Comparison of ENCODE assay signal across 23 cellular contexts in genomic region chr13:74978596-74978995, GRCh38.
DNase-seq lines count a peak whose midpoint lies in the region; ATAC-seq, FAIRE-seq and TF ChIP-seq lines count a peak whose summit lies in the region.
"Had no signal": no experiment of that assay in that cellular context is flagged by ENCODE, and none has a peak within 500 bp of the region (broad histone marks: within the 10 kb centered on the region; RNA-seq: fewer than 3 reads in every experiment).

No MANE protein-coding gene starts in this region.

- peak; percentile 43 for ATAC-seq in GM18502 (IDR thresholded peaks at IDR 0.05; ENCODE audit: poor library complexity, unreplicated experiment)
- ATAC-seq: stimulated activated effector memory CD8-positive, alpha-beta T cell treated with anti-CD3 and anti-CD28 coated beads, Interleukin-12 subunit alpha, Interleukin-12 subunit beta, amount 100 ng/mL, for 72 hours had no signal

- no peaks in the 10 kb centered on the region for H3K36me3 Mint-ChIP-seq in nephron (ENCODE audit: low read depth)
- H3K36me3 Mint-ChIP-seq: CD4-positive, alpha-beta memory T cell; stimulated activated effector memory CD8-positive, alpha-beta T cell treated with anti-CD3 and anti-CD28 coated beads, Interleukin-12 subunit alpha, Interleukin-12 subunit beta, amount 100 ng/mL, for 72 hours had no signal

- DNase-seq in NCI-H2171 (lab: John Stamatoyannopoulos, UW) (peak; percentile 79), bronchial epithelial cell (ENCODE audit: low read depth) (peak; percentile 10), NCI-H226 (no peak), NCI-H2107 treated with DMSO at 0.1 percent for 48 hours (lab: John Stamatoyannopoulos, UW; ENCODE audit: unreplicated experiment) (no peak), cortex of kidney (lab: John Stamatoyannopoulos, UW) (no peak)
- DNase-seq: activated CD4-positive, CD25-positive, alpha-beta regulatory T cell treated with anti-CD3 and anti-CD28 coated beads, Interleukin-2, amount 50 U/mL, for 72 hours; activated naive CD4-positive, alpha-beta T cell treated with anti-CD3 and anti-CD28 coated beads for 36 hours; activated T-cell treated with anti-CD3 and anti-CD28 coated beads, Interleukin-2, amount 50 U/mL, for 48 hours; CD4-positive, alpha-beta memory T cell; central memory CD4-positive, alpha-beta T cell; DMS79; dorsolateral prefrontal cortex; islet precursor cell; Kasumi-1; NCI-H1436 had no signal

- TF ChIP-seq CTCF in bronchial epithelial cell (IDR thresholded peaks at IDR 0.05; ENCODE audit: insufficient read depth, low read length, severe bottlenecking) (no peak), nephron (IDR thresholded peaks at IDR 0.05; ENCODE audit: unreplicated experiment in 3 of 3) (no peak)

- H3K27ac Mint-ChIP-seq in nephron = peak overlapping the region; percentile 17 to 74 (median 39)
- H3K27ac Mint-ChIP-seq: activated naive CD4-positive, alpha-beta T cell treated with anti-CD3 and anti-CD28 coated beads for 36 hours; CD4-positive, alpha-beta memory T cell; stimulated activated effector memory CD8-positive, alpha-beta T cell treated with anti-CD3 and anti-CD28 coated beads, Interleukin-12 subunit alpha, Interleukin-12 subunit beta, amount 100 ng/mL, for 72 hours; T-helper 2 cell treated with Interferon-gamma antibody and Interleukin-4, amounts not matched to agents 5 μg/mL and 100 μg/mL, for 36 hours had no signal

- no peak overlapping the region for H3K4me3 Mint-ChIP-seq in nephron
- H3K4me3 Mint-ChIP-seq: activated naive CD4-positive, alpha-beta T cell treated with anti-CD3 and anti-CD28 coated beads for 36 hours; CD4-positive, alpha-beta memory T cell; stimulated activated effector memory CD8-positive, alpha-beta T cell treated with anti-CD3 and anti-CD28 coated beads, Interleukin-12 subunit alpha, Interleukin-12 subunit beta, amount 100 ng/mL, for 72 hours; T-helper 2 cell treated with Interferon-gamma antibody and Interleukin-4, amounts not matched to agents 5 μg/mL and 100 μg/mL, for 36 hours had no signal

- no peak overlapping the region for H3K4me3 ChIP-seq in bronchial epithelial cell (ENCODE audit: low read depth, low read length)
- H3K4me3 ChIP-seq: HAP-1, hepatocyte, thoracic aorta had no signal

- H3K36me3 ChIP-seq in bronchial epithelial cell (ENCODE audit: control insufficient read depth, insufficient read depth, low read length) = no peaks in the 10 kb centered on the region
- H3K36me3 ChIP-seq: HAP-1, thoracic aorta had no signal

- no peaks in the 10 kb centered on the region for H3K27me3 ChIP-seq in bronchial epithelial cell (ENCODE audit: control insufficient read depth, insufficient read depth, low read length)
- H3K27me3 ChIP-seq: dorsolateral prefrontal cortex had no signal

- no peaks in the 10 kb centered on the region for H3K4me1 Mint-ChIP-seq in nephron
- H3K4me1 Mint-ChIP-seq: stimulated activated effector memory CD8-positive, alpha-beta T cell treated with anti-CD3 and anti-CD28 coated beads, Interleukin-12 subunit alpha, Interleukin-12 subunit beta, amount 100 ng/mL, for 72 hours had no signal

- no peaks in the 10 kb centered on the region for H3K27me3 Mint-ChIP-seq in nephron (ENCODE audit: low read depth)

- FAIRE-seq in bronchial epithelial cell (lab: Jason Lieb, UNC) = no peak
- FAIRE-seq: GM12891 had no signal

- H3K9me3 Mint-ChIP-seq in nephron = no peaks in the 10 kb centered on the region
- H3K9me3 Mint-ChIP-seq: activated naive CD4-positive, alpha-beta T cell treated with anti-CD3 and anti-CD28 coated beads for 36 hours; T-helper 2 cell treated with Interferon-gamma antibody and Interleukin-4, amounts not matched to agents 5 μg/mL and 100 μg/mL, for 36 hours had no signal

Comparison
In these comparisons a context has a peak if more than half of its experiments do, and no peak if none do; other contexts are left out.
1. DNase-seq: peak in NCI-H2171 (single experiment) and bronchial epithelial cell (single experiment); none in NCI-H226 (single experiment), NCI-H2107 treated with DMSO at 0.1 percent for 48 hours (single experiment) and cortex of kidney (single experiment).